Comparison of ENCODE assay signal across 8 cellular contexts in genomic region chr2:207528980-207529329, GRCh38. TPM values are rescaled to one million over a fixed set of nuclear protein-coding genes. Genes with fewer than 3 reads are reported as not detected.
DNase-seq lines count a peak whose midpoint lies in the region; ATAC-seq and TF ChIP-seq lines count a peak whose summit lies in the region.

No MANE protein-coding gene starts in this region.

- peaks cover 8% of the 10 kb centered on the region for H3K36me3 Mint-ChIP-seq in activated naive CD4-positive, alpha-beta T cell treated with anti-CD3 and anti-CD28 coated beads, Interleukin-2, amount 50 U/mL, for 24 hours

- WGBS in heart right ventricle, 2 donors = 2 to 5% methylated on average over 15 to 17 of the region's 17 CpGs
- WGBS in sigmoid colon, 2 donors = 1% methylated on average over 17 of the region's 17 CpGs

- intact Hi-C loops in PC-9 (cut with micrococcal nuclease; ENCODE audit: unreplicated experiment) = loop anchor here (1.0 to 2.0 kb wide), 2 partner anchors 16 to 54 kb away; no protein-coding TSS in a partner anchor
- intact Hi-C loops in heart right ventricle (cut with DNase I) = loop anchor here in 4 of 10 donors (2.0 to 10.0 kb wide), 6 partner anchors 24 to 733 kb away; partner anchors contain the start of genes CCNYL1 (in 1 of the 4) and METTL21A (in 1 of the 4)
- intact Hi-C loops in sigmoid colon (cut with DNase I) = loop anchor here (1.0 to 5.0 kb wide), 4 partner anchors 96 to 764 kb away; partner anchors contain the start of genes FASTKD2, KLF7, MDH1B and METTL21A

- H3K27me3 ChIP-seq in PC-9 (ENCODE audit: insufficient read depth, low read depth) = no peaks in the 10 kb centered on the region
- H3K27me3 ChIP-seq in heart right ventricle = no peaks in the 10 kb centered on the region
- H3K27me3 ChIP-seq in sigmoid colon = no peaks in the 10 kb centered on the region

- no peak for TF ChIP-seq POLR2A in sigmoid colon (IDR thresholded peaks at IDR 0.05)

- H3K4me1 ChIP-seq in PC-9 (replicated peaks; ENCODE audit: insufficient read depth) (peaks cover 31% of the 10 kb centered on the region), heart right ventricle (peaks cover 7 to 61% (median 43%) of the 10 kb centered on the region in 9 donors), sigmoid colon (peaks cover 0 to 41% (median 32%) of the 10 kb centered on the region in 4 donors)

- H3K4me3 Mint-ChIP-seq in activated naive CD4-positive, alpha-beta T cell treated with anti-CD3 and anti-CD28 coated beads, Interleukin-2, amount 50 U/mL, for 24 hours = peak overlapping the region; percentile 99

- H3K4me3 ChIP-seq in PC-9 (peak overlapping the region; percentile 74), heart right ventricle (peak overlapping the region; percentile 68 to 98 (median 83)), sigmoid colon (peak overlapping the region; percentile 80 to 94 (median 90))

- DNase-seq in NCI-H82 (lab: John Stamatoyannopoulos, UW) = peak; percentile 60
- no peak for DNase-seq in NCI-H82 treated with DMSO at 0.1 percent for 48 hours (lab: John Stamatoyannopoulos, UW; ENCODE audit: unreplicated experiment)
- DNase-seq in PC-9 = peak in 1 of 2 experiments; percentile 14
- peak in 1 of 2 donors; percentile 50 for DNase-seq in heart right ventricle
- peak; percentile 82 for DNase-seq in sigmoid colon
- DNase-seq in NCI-H2227 (lab: John Stamatoyannopoulos, UW; ENCODE audit: unreplicated experiment) = no peak

- ATAC-seq in HG02763 (IDR thresholded peaks at IDR 0.05; ENCODE audit: unreplicated experiment) (peak; percentile 3), heart right ventricle (peak in 7 of 8 donors; percentile 1 to 45 (median 4))

- no peaks in the 10 kb centered on the region for H3K9me2 ChIP-seq in PC-9 (ENCODE audit: insufficient read depth)

- H4K20me1 ChIP-seq in PC-9 (ENCODE audit: insufficient read depth) = no peaks in the 10 kb centered on the region

- POLR2A ChIA-PET in PC-9 (lab: Charles Lee; ENCODE audit: unreplicated experiment) = no interaction called here

- H3K36me3 ChIP-seq in PC-9 (ENCODE audit: low read depth) (no peaks in the 10 kb centered on the region), heart right ventricle (no peaks in the 10 kb centered on the region), sigmoid colon (no peaks in the 10 kb centered on the region)

- H3K27me3 Mint-ChIP-seq in activated naive CD4-positive, alpha-beta T cell treated with anti-CD3 and anti-CD28 coated beads, Interleukin-2, amount 50 U/mL, for 24 hours = no peaks in the 10 kb centered on the region

- peak overlapping the region; percentile 99 for H3K27ac Mint-ChIP-seq in activated naive CD4-positive, alpha-beta T cell treated with anti-CD3 and anti-CD28 coated beads, Interleukin-2, amount 50 U/mL, for 24 hours

- H3K4me2 ChIP-seq in PC-9 = peak overlapping the region; percentile 79

- H2AFZ ChIP-seq in PC-9 = peak overlapping the region; percentile 86

- H3K9me3 ChIP-seq in PC-9 (ENCODE audit: insufficient read depth, low read depth) = no peaks in the 10 kb centered on the region
- H3K9me3 ChIP-seq in heart right ventricle = no peaks in the 10 kb centered on the region
- H3K9me3 ChIP-seq in sigmoid colon = no peaks in the 10 kb centered on the region

- H3K79me2 ChIP-seq in PC-9 (ENCODE audit: low read depth) = peaks cover 40% of the 10 kb centered on the region

- TF ChIP-seq EP300 in sigmoid colon (IDR thresholded peaks at IDR 0.05) = no peak

- no TSS peak for BruUV-seq in PC-9 (replicated peaks; lab: Mats Ljungman, UMichigan)

- H3K27ac ChIP-seq in PC-9 = peak overlapping the region; percentile 90
- peak overlapping the region; percentile 96 to 100 (median 98) for H3K27ac ChIP-seq in heart right ventricle
- H3K27ac ChIP-seq in sigmoid colon = peak overlapping the region; percentile 98 to 100 (median 98)

- H3F3A ChIP-seq in PC-9 (ENCODE audit: insufficient read depth, low read depth) = no peaks in the 10 kb centered on the region; the same call in 1 of the 2 replicates

- H3K9me3 Mint-ChIP-seq in activated naive CD4-positive, alpha-beta T cell treated with anti-CD3 and anti-CD28 coated beads, Interleukin-2, amount 50 U/mL, for 24 hours = no peaks in the 10 kb centered on the region

- TF ChIP-seq CTCF in PC-9 (conservative IDR thresholded peaks at IDR 0.05) = no peak
- peak in 2 of 9 donors; percentile 10 to 12 for TF ChIP-seq CTCF in heart right ventricle (IDR thresholded peaks at IDR 0.05)
- peak in 2 of 4 experiments; percentile 18 to 21 for TF ChIP-seq CTCF in sigmoid colon (IDR thresholded peaks at IDR 0.05)

- CTCF ChIA-PET in PC-9 (lab: Charles Lee) = no interaction called here

- H3K4me1 Mint-ChIP-seq in activated naive CD4-positive, alpha-beta T cell treated with anti-CD3 and anti-CD28 coated beads, Interleukin-2, amount 50 U/mL, for 24 hours = peaks cover 55% of the 10 kb centered on the region

RNA-seq across cellular contexts. Expression of gene CREB1, which starts 0.8 kb away (rescaled TPM):
- total RNA-seq in PC-9 (2021) = 36.1 and 42.2 TPM in 2 replicates
- total RNA-seq in heart right ventricle = 10 to 100 TPM; 36.8 to 62.2 (median 45.7) TPM
- polyA plus RNA-seq in heart right ventricle = 1 to 10 TPM; 4.6 to 5.5 TPM
- total RNA-seq in sigmoid colon = 10 to 100 TPM; 31.3 to 52.0 (median 47.0) TPM
- 10 to 100 TPM in 1 of 3 donors, 1 to 10 TPM in 2; 7.2 to 11.7 (median 9.5) TPM for polyA plus RNA-seq in sigmoid colon

Comparison
In these comparisons a context has a peak if more than half of its experiments do, and no peak if none do; other contexts are left out.
1. DNase-seq: peak in NCI-H82 (single experiment) and sigmoid colon (single experiment); none in NCI-H82 treated with DMSO at 0.1 percent for 48 hours (single experiment) and NCI-H2227 (single experiment).
2. Peak in every context shown above with its lines, with median percentiles within 50 percentile points of each other: H3K27ac ChIP-seq and H3K4me3 ChIP-seq.